ENCODE assay signal across 19 cellular contexts in the genomic region with DNA sequence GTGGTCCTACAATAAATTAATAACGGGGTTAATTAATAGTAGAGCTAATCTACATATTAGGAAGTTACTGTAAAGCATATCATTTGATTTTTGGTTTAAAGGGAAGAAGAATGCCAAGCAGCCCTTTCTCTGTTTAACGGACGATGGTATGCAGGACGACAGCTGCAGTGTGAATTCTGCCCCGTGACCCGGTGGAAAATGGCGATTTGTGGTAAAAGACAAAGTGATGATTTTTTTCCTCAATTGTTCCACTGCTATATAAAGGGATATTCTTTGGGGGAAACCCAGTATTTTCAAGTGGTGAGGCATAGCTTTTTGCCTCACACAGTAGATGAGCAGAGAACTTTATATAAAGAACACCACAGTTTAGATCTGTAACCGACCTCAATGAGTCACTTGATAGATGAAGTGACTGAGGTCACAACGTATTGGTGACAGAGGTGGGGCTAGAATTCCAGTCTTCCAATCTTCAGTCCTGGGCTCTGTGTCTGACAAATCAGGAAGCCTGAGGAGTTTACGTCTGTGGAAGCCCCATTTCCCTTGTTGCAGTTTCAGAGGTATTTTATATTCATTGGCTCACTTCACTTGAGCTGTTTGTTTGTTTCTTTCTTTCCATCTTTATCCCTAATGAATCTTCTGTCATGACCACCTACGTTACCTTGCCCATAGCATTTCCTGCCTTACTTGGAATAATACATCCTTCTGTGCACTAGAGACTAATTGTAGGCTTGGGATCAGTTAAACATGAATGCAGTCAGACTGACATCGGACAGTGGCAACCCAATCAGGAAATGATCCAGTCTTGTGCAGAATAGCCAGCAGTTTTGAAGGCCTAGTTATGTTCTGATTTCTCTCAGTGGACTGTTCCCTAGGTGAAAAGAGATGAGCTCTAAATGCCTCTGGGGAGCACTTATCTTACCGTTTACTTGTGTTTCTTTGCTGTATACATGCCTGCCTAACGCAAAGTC. TPM values are rescaled to one million over a fixed set of nuclear protein-coding genes. Genes with fewer than 3 reads are reported as not detected.
DNase-seq lines count a peak whose midpoint lies in the region; ATAC-seq and TF ChIP-seq lines count a peak whose summit lies in the region.
"Had no signal": no experiment of that assay in that cellular context is flagged by ENCODE, and none has a peak within 500 bp of the region (broad histone marks: within the 10 kb centered on the region; RNA-seq: fewer than 3 reads in every experiment).

No MANE protein-coding gene starts in this region.

- H3K9me3 Mint-ChIP-seq in activated CD4-positive, alpha-beta T cell treated with anti-CD3 and anti-CD28 coated beads, Interleukin-2, amount 10 ng/mL, durations not matched to agents 24 days and 14 days = no peaks in the 10 kb centered on the region
- H3K9me3 Mint-ChIP-seq in H9 (no peaks in the 10 kb centered on the region), nephron (no peaks in the 10 kb centered on the region), chondrocyte (ENCODE audit: low read depth) (no peaks in the 10 kb centered on the region)
- H3K9me3 Mint-ChIP-seq in activated naive CD8-positive, alpha-beta T cell (ENCODE audit: low read depth) = no peaks in the 10 kb centered on the region

- H4K5ac ChIP-seq in H9 (ENCODE audit: insufficient read length, low read depth, low read length) = no peak overlapping the region

- no peak overlapping the region for H3K4me3 Mint-ChIP-seq in activated CD4-positive, alpha-beta T cell treated with anti-CD3 and anti-CD28 coated beads, Interleukin-2, amount 10 ng/mL, durations not matched to agents 24 days and 14 days
- no peak overlapping the region for H3K4me3 Mint-ChIP-seq in H9
- no peak overlapping the region for H3K4me3 Mint-ChIP-seq in activated naive CD8-positive, alpha-beta T cell
- no peak overlapping the region for H3K4me3 Mint-ChIP-seq in nephron
- H3K4me3 Mint-ChIP-seq in chondrocyte (ENCODE audit: unreplicated experiment) = no peak overlapping the region

- no peak overlapping the region for H3K4ac ChIP-seq in H9 (ENCODE audit: low read depth, low read length)

- no peak overlapping the region for H2AK5ac ChIP-seq in H9 (ENCODE audit: insufficient read length, low read length)

- H3T11ph ChIP-seq in H9 (ENCODE audit: low read length) = no peak overlapping the region

- intact Hi-C loops in activated CD4-positive, alpha-beta T cell treated with anti-CD3 and anti-CD28 coated beads, Interleukin-2, amount 10 ng/mL, durations not matched to agents 24 days and 14 days (cut with micrococcal nuclease) = no loop called here

- H3K4me1 Mint-ChIP-seq in activated CD4-positive, alpha-beta T cell treated with anti-CD3 and anti-CD28 coated beads, Interleukin-2, amount 10 ng/mL, durations not matched to agents 24 days and 14 days = peaks cover 25% of the 10 kb centered on the region
- H3K4me1 Mint-ChIP-seq in H9 (peaks cover 17 to 25% of the 10 kb centered on the region in 2 experiments), nephron (no peaks in the 10 kb centered on the region), chondrocyte (ENCODE audit: low read depth) (peaks cover 12% of the 10 kb centered on the region)
- peaks cover 35% of the 10 kb centered on the region for H3K4me1 Mint-ChIP-seq in activated naive CD8-positive, alpha-beta T cell (ENCODE audit: low read depth)

- no peak overlapping the region for H2BK120ac ChIP-seq in H9 (ENCODE audit: low read depth, low read length, poor library complexity, severe bottlenecking)

- DNase-seq in activated CD4-positive, alpha-beta T cell treated with anti-CD3 and anti-CD28 coated beads, Interleukin-2, amount 10 ng/mL, durations not matched to agents 24 days and 14 days = no peak
- no peak for DNase-seq in activated CD4-positive, alpha-beta T cell treated with anti-CD3 and anti-CD28 coated beads for 4 hours
- DNase-seq in H9 = no peak
- no peak for DNase-seq in kidney glomerular epithelial cell (lab: John Stamatoyannopoulos, UW)
- no peak for DNase-seq in chondrocyte (ENCODE audit: low spot score)
- DNase-seq: Caco-2; left colon; MV-4-11; NCI-H774; pancreas; Peyer's patch; stimulated activated naive CD4-positive, alpha-beta T cell; T-helper 1 cell; uterus had no signal

- H3K14ac ChIP-seq in H9 (ENCODE audit: insufficient read depth, low read length) = no peak overlapping the region

- H4K8ac ChIP-seq in H9 (replicated peaks; ENCODE audit: insufficient read length, low read depth, low read length) = no peak overlapping the region

- H3K23ac ChIP-seq in H9 (ENCODE audit: insufficient read length, low read depth, low read length) = no peak overlapping the region

- no peak overlapping the region for H4K91ac ChIP-seq in H9 (ENCODE audit: insufficient read length, low read depth, low read length)

- no peaks in the 10 kb centered on the region for H3K79me2 ChIP-seq in H9 (ENCODE audit: insufficient read depth, low read length)

- no peak overlapping the region for H3K4me2 ChIP-seq in H9 (ENCODE audit: insufficient read depth, insufficient read length, low read length)

- no peak overlapping the region for H3K27ac ChIP-seq in H9 (ENCODE audit: insufficient read length, low read depth, low read length)
- H3K27ac ChIP-seq: pancreas, Peyer's patch, uterus had no signal

- TF ChIP-seq CTCF in H9 (conservative IDR thresholded peaks at IDR 0.05) = no peak
- no peak for TF ChIP-seq CTCF in nephron (IDR thresholded peaks at IDR 0.05; ENCODE audit: unreplicated experiment in 3 of 3)
- no peak for TF ChIP-seq CTCF in chondrocyte (IDR thresholded peaks at IDR 0.05)

- no peak overlapping the region for H2BK15ac ChIP-seq in H9 (ENCODE audit: low read depth, low read length)

- H3K27ac Mint-ChIP-seq in activated CD4-positive, alpha-beta T cell treated with anti-CD3 and anti-CD28 coated beads, Interleukin-2, amount 10 ng/mL, durations not matched to agents 24 days and 14 days = peak overlapping the region; percentile 31
- peak overlapping the region in 2 of 3 experiments; percentile 11 to 35; a peak in 2 of 7 replicates for H3K27ac Mint-ChIP-seq in H9
- peak overlapping the region; percentile 66 for H3K27ac Mint-ChIP-seq in activated naive CD8-positive, alpha-beta T cell
- peak overlapping the region in 2 of 3 experiments; percentile 1 to 28 for H3K27ac Mint-ChIP-seq in nephron
- no peak overlapping the region for H3K27ac Mint-ChIP-seq in chondrocyte (ENCODE audit: unreplicated experiment)

- no peak overlapping the region for H2BK12ac ChIP-seq in H9 (ENCODE audit: insufficient read length, low read depth, low read length)

- H3K79me1 ChIP-seq in H9 (ENCODE audit: insufficient read depth, low read depth, low read length, poor library complexity, severe bottlenecking) = no peaks in the 10 kb centered on the region

- H3K9ac ChIP-seq in H9 (ENCODE audit: extremely low read depth, insufficient read length, low read length) = no peak overlapping the region

- H3K23me2 ChIP-seq in H9 (ENCODE audit: insufficient read length, low read depth, low read length, poor library complexity, severe bottlenecking) = no peaks in the 10 kb centered on the region

- H3K27me3 ChIP-seq in H9 (ENCODE audit: insufficient read depth, low read length) = no peaks in the 10 kb centered on the region
- H3K27me3 ChIP-seq: pancreas, Peyer's patch, uterus had no signal

- no peak overlapping the region for H2BK5ac ChIP-seq in H9 (ENCODE audit: insufficient read length, low read length)

- ATAC-seq in GM21367 (IDR thresholded peaks at IDR 0.05; ENCODE audit: unreplicated experiment) = no peak
- ATAC-seq: left colon, pancreas had no signal

- peaks cover 41% of the 10 kb centered on the region for H3K36me3 Mint-ChIP-seq in activated CD4-positive, alpha-beta T cell treated with anti-CD3 and anti-CD28 coated beads, Interleukin-2, amount 10 ng/mL, durations not matched to agents 24 days and 14 days (ENCODE audit: low read depth)
- peaks cover 35 to 63% (median 52%) of the 10 kb centered on the region in 3 experiments for H3K36me3 Mint-ChIP-seq in H9 (ENCODE audit: insufficient read depth in 1 of 3, low read depth in 3 of 3)
- peaks cover 7% of the 10 kb centered on the region for H3K36me3 Mint-ChIP-seq in activated naive CD8-positive, alpha-beta T cell
- H3K36me3 Mint-ChIP-seq in nephron (ENCODE audit: low read depth) = peaks cover 65% of the 10 kb centered on the region
- peaks cover 41% of the 10 kb centered on the region for H3K36me3 Mint-ChIP-seq in chondrocyte (ENCODE audit: low read depth)

- H3K4me1 ChIP-seq in H9 (ENCODE audit: insufficient read depth, low read length) = peaks cover 11% of the 10 kb centered on the region; the same call in 1 of the 2 replicates
- H3K4me1 ChIP-seq: Caco-2, pancreas, Peyer's patch, uterus had no signal

- no peaks in the 10 kb centered on the region for H4K20me1 ChIP-seq in H9 (ENCODE audit: control insufficient read depth, insufficient read depth, insufficient read length)

- no peaks in the 10 kb centered on the region for H3K27me3 Mint-ChIP-seq in activated CD4-positive, alpha-beta T cell treated with anti-CD3 and anti-CD28 coated beads, Interleukin-2, amount 10 ng/mL, durations not matched to agents 24 days and 14 days
- H3K27me3 Mint-ChIP-seq in H9 (ENCODE audit: low read depth) = no peaks in the 10 kb centered on the region
- no peaks in the 10 kb centered on the region for H3K27me3 Mint-ChIP-seq in activated naive CD8-positive, alpha-beta T cell
- no peaks in the 10 kb centered on the region for H3K27me3 Mint-ChIP-seq in nephron (ENCODE audit: low read depth)
- H3K27me3 Mint-ChIP-seq in chondrocyte (ENCODE audit: low read depth) = no peaks in the 10 kb centered on the region

- no peak overlapping the region for H3K18ac ChIP-seq in H9 (ENCODE audit: insufficient read length, low read depth, low read length)

- WGBS in H9 (ENCODE audit: extremely low coverage, insufficient read length, low lambda C conversion rate) = no CpG with 5 or more reads among the region's 14 CpGs

- H3K9me3 ChIP-seq in H9 (ENCODE audit: control insufficient read depth, low read depth, low read length) = no peaks in the 10 kb centered on the region
- H3K9me3 ChIP-seq: Caco-2, HAP-1, pancreas, Peyer's patch, uterus had no signal

- no peak overlapping the region for H3K56ac ChIP-seq in H9 (ENCODE audit: insufficient read length, low read depth, low read length)

- no peak overlapping the region for H2BK20ac ChIP-seq in H9 (ENCODE audit: low read depth, low read length, poor library complexity, severe bottlenecking)

- no peak overlapping the region for H2AFZ ChIP-seq in H9 (ENCODE audit: low read length)

RNA-seq across cellular contexts. Expression of a gene that starts 30.1 kb away (rescaled TPM):
- total RNA-seq in activated CD4-positive, alpha-beta T cell treated with anti-CD3 and anti-CD28 coated beads, Interleukin-2, amount 10 ng/mL, durations not matched to agents 24 days and 14 days = 20.0 and 20.3 TPM in 2 replicates
- total RNA-seq in H9 (2021) = 20.2 and 21.1 TPM in 2 replicates
- total RNA-seq in chondrocyte = 12.2 to 21.4 TPM (median 13.9 TPM) in 3 replicates
- total RNA-seq: G401 had no signal

RNA-seq across cellular contexts. Expression of a gene that starts 34.2 kb away (rescaled TPM):
- total RNA-seq in activated CD4-positive, alpha-beta T cell treated with anti-CD3 and anti-CD28 coated beads, Interleukin-2, amount 10 ng/mL, durations not matched to agents 24 days and 14 days = 24.2 and 28.8 TPM in 2 replicates
- total RNA-seq in H9 (2021) (362 and 367 TPM in 2 replicates), chondrocyte (59.1 to 72.5 TPM (median 68.4 TPM) in 3 replicates)
